1 cellular context compared by ENCODE assay signal in the genomic region with DNA sequence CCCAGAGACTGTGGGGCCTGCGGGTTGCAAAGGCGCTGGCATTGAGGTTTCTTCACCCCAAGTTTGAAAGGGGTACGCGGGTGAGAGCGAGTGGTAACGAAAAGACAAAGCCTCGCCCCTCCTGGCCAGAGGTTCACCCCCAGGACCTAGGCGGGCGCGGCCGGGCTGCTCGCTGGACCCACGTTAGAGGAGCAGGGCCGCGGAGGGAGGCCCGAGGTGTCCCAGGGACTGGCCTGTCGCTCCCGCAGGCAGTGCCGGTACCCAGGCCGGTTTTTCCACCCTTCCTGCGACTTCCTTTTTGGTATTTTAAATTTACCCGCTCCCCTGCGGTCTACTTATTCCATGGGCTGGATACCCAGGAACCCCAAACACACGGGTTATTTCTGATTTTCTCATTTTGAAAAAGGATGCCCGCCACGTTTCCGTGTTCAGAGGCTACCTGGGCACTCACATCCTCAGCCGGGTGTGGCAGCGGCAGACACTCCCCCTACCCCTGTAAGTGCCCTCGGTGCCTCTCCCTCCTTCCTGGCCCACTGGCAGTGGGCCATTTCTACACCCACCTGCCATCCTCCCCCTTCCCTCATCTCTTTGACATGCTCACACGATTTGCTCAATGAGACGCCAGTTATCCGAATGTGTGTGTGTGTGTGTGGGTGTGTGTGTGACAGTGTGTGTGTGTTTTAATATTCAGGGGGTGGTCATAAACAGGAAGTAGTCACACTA.
TF ChIP-seq lines count a peak whose summit lies in the region.

No MANE protein-coding gene starts in this region.

TF ChIP-seq in endothelial cell of umbilical vein, 7 proteins besides CTCF, POLR2A, EP300 and RAD21:
- TF ChIP-seq MYC (IDR thresholded peaks at IDR 0.05; ENCODE audit: low read depth, low read length) (no peak), FOS (IDR thresholded peaks at IDR 0.05; ENCODE audit: borderline replicate concordance, insufficient read depth, low read length) (no peak), JUN (IDR thresholded peaks at IDR 0.05; ENCODE audit: borderline replicate concordance, insufficient read depth, insufficient read length, low read depth) (no peak)
- TF ChIP-seq, protein P1, sequence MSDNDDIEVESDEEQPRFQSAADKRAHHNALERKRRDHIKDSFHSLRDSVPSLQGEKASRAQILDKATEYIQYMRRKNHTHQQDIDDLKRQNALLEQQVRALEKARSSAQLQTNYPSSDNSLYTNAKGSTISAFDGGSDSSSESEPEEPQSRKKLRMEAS (IDR thresholded peaks at IDR 0.05; ENCODE audit: insufficient read depth, insufficient read length) = no peak
